ENCODE assay signal across 21 cellular contexts in genomic region chr19:29963576-29963975, GRCh38. TPM values are rescaled to one million over a fixed set of nuclear protein-coding genes. Genes with fewer than 3 reads are reported as not detected.
DNase-seq lines count a peak whose midpoint lies in the region; ATAC-seq, FAIRE-seq and TF ChIP-seq lines count a peak whose summit lies in the region.
"Had no signal": no experiment of that assay in that cellular context is flagged by ENCODE, and none has a peak within 500 bp of the region (broad histone marks: within the 10 kb centered on the region; RNA-seq: fewer than 3 reads in every experiment).

No MANE protein-coding gene starts in this region.

- peak overlapping the region; percentile 35 to 79 (median 71) for H3K27ac ChIP-seq in adrenal gland
- H3K27ac ChIP-seq in mesenchymal stem cell (ENCODE audit: low read length, poor library complexity, severe bottlenecking) = no peak overlapping the region
- H3K27ac ChIP-seq: tibial artery had no signal

- H3K23ac ChIP-seq in mesenchymal stem cell (ENCODE audit: low read length in 2 of 2) = no peak overlapping the region

- H3K4me1 ChIP-seq in adrenal gland (replicated peaks in 1 of 2) (peaks cover 45 to 79% of the 10 kb centered on the region in 2 donors), mesenchymal stem cell (ENCODE audit: control insufficient read depth, insufficient read depth, low read depth, low read length) (peaks cover 3% of the 10 kb centered on the region)

- H2AFZ ChIP-seq in mesenchymal stem cell (ENCODE audit: low read depth, low read length) = no peak overlapping the region

- H3K27me3 ChIP-seq in adrenal gland (no peaks in the 10 kb centered on the region), mesenchymal stem cell (ENCODE audit: control insufficient read depth in 1 of 2, insufficient read depth in 1 of 2, low read length in 2 of 2) (no peaks in the 10 kb centered on the region)
- H3K27me3 ChIP-seq: tibial artery had no signal

- H3K18ac ChIP-seq in mesenchymal stem cell (ENCODE audit: low read depth in 1 of 2, low read length in 2 of 2) = peak overlapping the region in 1 of 2 experiments; percentile 54

- WGBS in adrenal gland, 4 donors = 49 to 59% (median 56%) methylated on average over 4 of the region's 4 CpGs
- WGBS in mesenchymal stem cell = 94% methylated on average over 4 of the region's 4 CpGs

- H3K36me3 Mint-ChIP-seq in T-helper 2 cell treated with Interferon-gamma antibody and Interleukin-4, amounts not matched to agents 5 μg/mL and 100 μg/mL, for 36 hours (ENCODE audit: low read depth) = peaks cover 6% of the 10 kb centered on the region
- peaks cover 31% of the 10 kb centered on the region for H3K36me3 Mint-ChIP-seq in nephron progenitor cell (ENCODE audit: low read depth)

- peak; percentile 48 for FAIRE-seq in H54 (lab: Jason Lieb, UNC)
- FAIRE-seq: astrocyte, colon, endothelial cell of umbilical vein had no signal

- TF ChIP-seq CTCF in adrenal gland (IDR thresholded peaks at IDR 0.05) = no peak
- TF ChIP-seq CTCF in nephron progenitor cell (IDR thresholded peaks at IDR 0.05) = no peak

- intact Hi-C loops in adrenal gland (cut with DNase I) = no loop called here

- no peak overlapping the region for H3K9ac ChIP-seq in mesenchymal stem cell (ENCODE audit: low read length)

- no peak overlapping the region for H3K4me3 Mint-ChIP-seq in T-helper 2 cell treated with Interferon-gamma antibody and Interleukin-4, amounts not matched to agents 5 μg/mL and 100 μg/mL, for 36 hours
- H3K4me3 Mint-ChIP-seq in nephron progenitor cell = no peak overlapping the region
- H3K4me3 Mint-ChIP-seq: stimulated activated naive B cell treated with anti-CD40 and anti-IgM and Interleukin-4, amounts not matched to agents 10 μg/mL and 1 μg/mL and 100 μg/mL, for 72 hours had no signal

- H2BK120ac ChIP-seq in mesenchymal stem cell (ENCODE audit: low read depth, low read length) = no peak overlapping the region

- H3K36me3 ChIP-seq in adrenal gland (replicated peaks in 1 of 2) (no peaks in the 10 kb centered on the region), mesenchymal stem cell (ENCODE audit: control insufficient read depth in 1 of 2, insufficient read depth in 2 of 2, low read depth in 1 of 2, low read length in 2 of 2) (no peaks in the 10 kb centered on the region)
- H3K36me3 ChIP-seq: tibial artery had no signal

- ATAC-seq in GM19463 (IDR thresholded peaks at IDR 0.05; ENCODE audit: unreplicated experiment) = no peak
- ATAC-seq: stimulated activated naive B cell treated with anti-CD40 and anti-IgM and Interleukin-4, amounts not matched to agents 10 μg/mL and 1 μg/mL and 100 μg/mL, for 72 hours had no signal

- no peak overlapping the region for H2AK5ac ChIP-seq in mesenchymal stem cell (ENCODE audit: low read length, severe bottlenecking)

- H3K4me2 ChIP-seq in mesenchymal stem cell (ENCODE audit: low read length, poor library complexity, severe bottlenecking) = no peak overlapping the region

- H3K27ac Mint-ChIP-seq in T-helper 2 cell treated with Interferon-gamma antibody and Interleukin-4, amounts not matched to agents 5 μg/mL and 100 μg/mL, for 36 hours = peak overlapping the region; percentile 12
- peak overlapping the region; percentile 62 for H3K27ac Mint-ChIP-seq in nephron progenitor cell

- no peaks in the 10 kb centered on the region for H3K27me3 Mint-ChIP-seq in T-helper 2 cell treated with Interferon-gamma antibody and Interleukin-4, amounts not matched to agents 5 μg/mL and 100 μg/mL, for 36 hours (ENCODE audit: low read depth)
- H3K27me3 Mint-ChIP-seq in nephron progenitor cell (ENCODE audit: low read depth, poor library complexity) = no peaks in the 10 kb centered on the region
- H3K27me3 Mint-ChIP-seq: stimulated activated naive B cell treated with anti-CD40 and anti-IgM and Interleukin-4, amounts not matched to agents 10 μg/mL and 1 μg/mL and 100 μg/mL, for 72 hours had no signal

- H3K9me3 ChIP-seq in adrenal gland (replicated peaks in 1 of 3) (peaks cover 0 to 5% (median 0%) of the 10 kb centered on the region in 3 donors), mesenchymal stem cell (ENCODE audit: control insufficient read depth, low read length) (no peaks in the 10 kb centered on the region)
- H3K9me3 ChIP-seq: tibial artery had no signal

- peak overlapping the region in 1 of 4 donors; percentile 10 for H3K4me3 ChIP-seq in adrenal gland
- no peak overlapping the region for H3K4me3 ChIP-seq in mesenchymal stem cell (ENCODE audit: insufficient read depth in 1 of 2, low read depth in 1 of 2, low read length in 2 of 2)
- H3K4me3 ChIP-seq: tibial artery had no signal

- H2BK5ac ChIP-seq in mesenchymal stem cell (ENCODE audit: low read depth, low read length, poor library complexity, severe bottlenecking) = no peak overlapping the region

- TF ChIP-seq POLR2A in H54 (IDR thresholded peaks at IDR 0.05; ENCODE audit: low read depth, low read length) = no peak
- TF ChIP-seq POLR2A in adrenal gland (IDR thresholded peaks at IDR 0.05) = no peak

- H4K91ac ChIP-seq in mesenchymal stem cell (ENCODE audit: low read length) = no peak overlapping the region

- no peak overlapping the region for H4K8ac ChIP-seq in mesenchymal stem cell (ENCODE audit: low read length)

- no peak overlapping the region for H3K4ac ChIP-seq in mesenchymal stem cell (ENCODE audit: low read depth in 1 of 2, low read length in 2 of 2)

- peaks cover 2% of the 10 kb centered on the region for H3K79me1 ChIP-seq in mesenchymal stem cell (replicated peaks; ENCODE audit: low read length, poor library complexity, severe bottlenecking)

- peaks cover 24% of the 10 kb centered on the region for H3K4me1 Mint-ChIP-seq in T-helper 2 cell treated with Interferon-gamma antibody and Interleukin-4, amounts not matched to agents 5 μg/mL and 100 μg/mL, for 36 hours (ENCODE audit: low read depth)
- peaks cover 55% of the 10 kb centered on the region for H3K4me1 Mint-ChIP-seq in nephron progenitor cell

- H3K9me3 Mint-ChIP-seq in T-helper 2 cell treated with Interferon-gamma antibody and Interleukin-4, amounts not matched to agents 5 μg/mL and 100 μg/mL, for 36 hours = no peaks in the 10 kb centered on the region
- peaks cover 13% of the 10 kb centered on the region for H3K9me3 Mint-ChIP-seq in nephron progenitor cell

- DNase-seq in T-helper 2 cell treated with Interferon-gamma antibody and Interleukin-4, amounts not matched to agents 5 μg/mL and 100 μg/mL, for 36 hours (ENCODE audit: low spot score) = no peak
- DNase-seq in T-helper 2 cell = no peak
- DNase-seq in H54 (ENCODE audit: insufficient read length, low spot score) = no peak
- no peak for DNase-seq in adrenal gland
- no peak for DNase-seq in nephron progenitor cell
- no peak for DNase-seq in mesenchymal stem cell
- DNase-seq in 8988T = no peak
- DNase-seq: activated CD4-positive, CD25-positive, alpha-beta regulatory T cell treated with anti-CD3 and anti-CD28 coated beads, Interleukin-2, amount 50 U/mL, for 72 hours; activated naive CD4-positive, alpha-beta T cell; GOT3; midbrain; NCI-H187 treated with DMSO at 0.1 percent for 48 hours; NCI-H524 treated with DMSO at 0.1 percent for 48 hours; retina; SHP77 treated with DMSO at 0.1 percent for 48 hours; stimulated activated naive B cell treated with anti-CD40 and anti-IgM and Interleukin-4, amounts not matched to agents 10 μg/mL and 1 μg/mL and 100 μg/mL, for 72 hours; tibial artery had no signal

- H2BK15ac ChIP-seq in mesenchymal stem cell (ENCODE audit: low read depth, poor library complexity, severe bottlenecking) = no peak overlapping the region

- H3K14ac ChIP-seq in mesenchymal stem cell (ENCODE audit: low read length in 2 of 2) = no peak overlapping the region

- H2BK12ac ChIP-seq in mesenchymal stem cell (ENCODE audit: low read length in 2 of 2) = no peak overlapping the region

RNA-seq across cellular contexts. Expression of gene URI1, which starts 21.5 kb away (rescaled TPM):
- total RNA-seq in adrenal gland = 10 to 100 TPM; 37.4 to 85.9 (median 71.1) TPM
- polyA plus RNA-seq in adrenal gland = 10 to 100 TPM; 21.6 to 81.9 (median 23.2) TPM
- polyA plus RNA-seq in mesenchymal stem cell (2013, experiment 1 of 2) = 37.1 TPM
- polyA plus RNA-seq in mesenchymal stem cell (2013, experiment 2 of 2) = 37.5 TPM
